In the genomic region with DNA sequence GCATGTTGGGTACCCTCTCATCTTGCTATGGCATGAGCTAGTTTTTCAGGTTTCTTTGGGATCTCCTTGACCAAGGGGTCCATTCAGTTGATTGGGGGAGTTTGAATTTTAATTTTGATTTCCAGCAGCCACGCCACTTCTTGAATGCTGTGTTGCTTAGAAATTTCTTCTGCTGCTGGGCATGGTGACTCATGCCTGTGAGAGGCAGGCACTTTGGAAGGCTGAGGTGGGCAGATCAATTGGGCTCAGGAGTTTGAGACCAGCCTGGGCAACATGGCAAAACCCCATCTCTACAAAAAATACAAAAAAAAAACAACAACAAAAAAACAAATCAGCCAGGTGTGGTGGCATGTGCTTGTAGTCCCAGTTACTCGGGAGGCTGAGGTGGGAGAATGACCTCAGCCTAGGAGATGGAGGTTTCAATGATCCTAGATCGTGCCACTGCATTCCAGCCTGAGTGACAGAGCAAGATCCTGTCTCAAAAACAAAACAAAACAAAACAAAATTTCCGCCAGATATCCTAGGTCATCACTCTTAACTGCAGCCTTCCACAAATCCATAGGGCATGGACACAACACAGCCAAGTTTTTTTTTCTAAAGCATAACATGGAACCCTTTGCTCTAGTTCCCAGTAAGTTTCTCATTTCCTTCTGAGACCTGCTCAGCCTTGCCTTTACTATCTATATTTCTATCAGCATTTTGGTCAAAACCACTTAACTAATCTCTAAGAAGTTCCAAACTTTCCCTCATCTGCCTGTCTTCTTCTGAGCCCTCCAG, we compare ENCODE assay signal across 30 cellular contexts. TPM values are rescaled to one million over a fixed set of nuclear protein-coding genes. Genes with fewer than 3 reads are reported as not detected.
A peak's percentile ranks its signal among the peaks of the same experiment; 100 is the strongest.
DNase-seq lines count a peak whose midpoint lies in the region; ATAC-seq and TF ChIP-seq lines count a peak whose summit lies in the region.
"Had no signal": no experiment of that assay in that cellular context is flagged by ENCODE, and none has a peak within 500 bp of the region (broad histone marks: within the 10 kb centered on the region; RNA-seq: fewer than 3 reads in every experiment).

No MANE protein-coding gene starts in this region.

- no peak for TF ChIP-seq POLR2A in prostate gland (IDR thresholded peaks at IDR 0.05)

- H3K4me1 ChIP-seq in Panc1 (ENCODE audit: control insufficient read depth, insufficient read depth, low read length) (no peaks in the 10 kb centered on the region; the same call in 1 of the 2 replicates), prostate gland (replicated peaks) (peaks cover under 1% of the 10 kb centered on the region)
- H3K4me1 ChIP-seq: adrenal gland, gastrocnemius medialis, Peyer's patch, testis, vagina had no signal

- peak overlapping the region; percentile 18 for H3K27ac Mint-ChIP-seq in T-helper 1 cell treated with Interleukin-12 subunit alpha and Interleukin-12 subunit beta and Interleukin-4 antibody, amounts not matched to agents 30 μg/mL and 1 μg/mL, for 36 hours
- H3K27ac Mint-ChIP-seq: activated CD4-positive, alpha-beta T cell treated with anti-CD3 and anti-CD28 coated beads for 36 hours; activated T-cell treated with anti-CD3 and anti-CD28 coated beads, Interleukin-2, amount 50 U/mL, for 24 hours; T-cell had no signal

- H3K27me3 Mint-ChIP-seq in T-helper 1 cell treated with Interleukin-12 subunit alpha and Interleukin-12 subunit beta and Interleukin-4 antibody, amounts not matched to agents 30 μg/mL and 1 μg/mL, for 36 hours (ENCODE audit: low read depth) = no peaks in the 10 kb centered on the region
- H3K27me3 Mint-ChIP-seq: activated T-cell treated with anti-CD3 and anti-CD28 coated beads, Interleukin-2, amount 50 U/mL, for 24 hours; CD4-positive, CD25-positive, alpha-beta regulatory T cell; T-cell had no signal

- intact Hi-C loops in Panc1 (cut with micrococcal nuclease; ENCODE audit: unreplicated experiment) (no loop called here), prostate gland (cut with DNase I) (no loop called here)

- no peak for DNase-seq in T-helper 1 cell
- no peak for DNase-seq in Panc1 (ENCODE audit: low read depth, low spot score)
- DNase-seq in dermis microvascular lymphatic vessel endothelial cell (ENCODE audit: low read depth in 2 of 2) = peak; percentile 7 to 31
- DNase-seq in prostate gland (ENCODE audit: low spot score) = no peak
- no peak for DNase-seq in NCI-H1930 (lab: John Stamatoyannopoulos, UW)
- DNase-seq: 8988T; activated CD4-positive, alpha-beta T cell treated with anti-CD3 and anti-CD28 coated beads for 36 hours; activated naive CD4-positive, alpha-beta T cell; activated T-cell treated with anti-CD3 and anti-CD28 coated beads, Interleukin-2, amount 50 U/mL, for 24 hours; adrenal gland; brain microvascular endothelial cell; CD4-positive, CD25-positive, alpha-beta regulatory T cell; effector memory CD4-positive, alpha-beta T cell; esophagus squamous epithelium; gastrocnemius medialis; mesenchymal stem cell; NCI-H2029; NCI-H526; Peyer's patch; sigmoid colon; stimulated activated CD4-positive, alpha-beta T cell treated with anti-CD3 and anti-CD28 coated beads, Interleukin-15, amount 100 ng/mL, for 24 hours; stimulated activated naive CD4-positive, alpha-beta T cell treated with Interleukin-2 at 50 U/mL for 16 hours; T-cell; testis had no signal

- H3K9me3 Mint-ChIP-seq in T-helper 1 cell treated with Interleukin-12 subunit alpha and Interleukin-12 subunit beta and Interleukin-4 antibody, amounts not matched to agents 30 μg/mL and 1 μg/mL, for 36 hours = peaks cover 12% of the 10 kb centered on the region

- TF ChIP-seq CTCF in Panc1 (IDR thresholded peaks at IDR 0.05) = no peak
- no peak for TF ChIP-seq CTCF in prostate gland (IDR thresholded peaks at IDR 0.05)

- CTCF ChIA-PET in Panc1 (lab: Charles Lee) = no interaction called here

- H3K27ac ChIP-seq in Panc1 (ENCODE audit: low read length) (peak overlapping the region; percentile 68; the same call in 1 of the 2 replicates), prostate gland (peak overlapping the region; percentile 59 to 70)
- H3K27ac ChIP-seq: adrenal gland, brain microvascular endothelial cell, gastrocnemius medialis, Peyer's patch, sigmoid colon, SJSA1, testis, vagina had no signal

- in situ Hi-C loops in Panc1 (cut with HindIII; ENCODE audit: low pct_unique_long_range_greater_than_20kb, low sequenced_read_pairs) = no loop called here

- H3K36me3 Mint-ChIP-seq in T-helper 1 cell treated with Interleukin-12 subunit alpha and Interleukin-12 subunit beta and Interleukin-4 antibody, amounts not matched to agents 30 μg/mL and 1 μg/mL, for 36 hours (ENCODE audit: low read depth) = peaks cover 17% of the 10 kb centered on the region
- H3K36me3 Mint-ChIP-seq: CD4-positive, CD25-positive, alpha-beta regulatory T cell had no signal

- no TSS peak for BruUV-seq in Panc1 (replicated peaks; lab: Mats Ljungman, UMichigan)

- peaks cover 30% of the 10 kb centered on the region for H3K4me1 Mint-ChIP-seq in T-helper 1 cell treated with Interleukin-12 subunit alpha and Interleukin-12 subunit beta and Interleukin-4 antibody, amounts not matched to agents 30 μg/mL and 1 μg/mL, for 36 hours (ENCODE audit: low read depth)
- H3K4me1 Mint-ChIP-seq: T-cell had no signal

- POLR2A ChIA-PET in Panc1 (lab: Charles Lee) = interaction anchor here (0.5 kb wide), 1 partner anchor 14 kb away, joined by 3 read pairs; no protein-coding TSS in a partner anchor

- no peak overlapping the region for H3K4me3 Mint-ChIP-seq in T-helper 1 cell treated with Interleukin-12 subunit alpha and Interleukin-12 subunit beta and Interleukin-4 antibody, amounts not matched to agents 30 μg/mL and 1 μg/mL, for 36 hours
- H3K4me3 Mint-ChIP-seq: activated CD4-positive, alpha-beta T cell treated with anti-CD3 and anti-CD28 coated beads for 36 hours; activated T-cell treated with anti-CD3 and anti-CD28 coated beads, Interleukin-2, amount 50 U/mL, for 24 hours; CD4-positive, CD25-positive, alpha-beta regulatory T cell; T-cell had no signal

- ATAC-seq in Panc1 = no peak
- ATAC-seq in GM19467 (IDR thresholded peaks at IDR 0.05; ENCODE audit: unreplicated experiment) = no peak
- no peak for ATAC-seq in HG03432 (IDR thresholded peaks at IDR 0.05; ENCODE audit: unreplicated experiment)
- ATAC-seq: activated CD4-positive, alpha-beta T cell treated with anti-CD3 and anti-CD28 coated beads for 36 hours; gastrocnemius medialis; T-cell had no signal

- H3K36me3 ChIP-seq in Panc1 (ENCODE audit: control insufficient read depth, insufficient read depth, low read length) (no peaks in the 10 kb centered on the region), prostate gland (no peaks in the 10 kb centered on the region)
- H3K36me3 ChIP-seq: adrenal gland, brain microvascular endothelial cell, esophagus squamous epithelium, gastrocnemius medialis, Peyer's patch, sigmoid colon, SJSA1, vagina had no signal

- no peak overlapping the region for H3K4me3 ChIP-seq in Panc1 (ENCODE audit: low read depth in 2 of 2, low read length in 2 of 2)
- no peak overlapping the region for H3K4me3 ChIP-seq in prostate gland
- H3K4me3 ChIP-seq: adrenal gland, esophagus squamous epithelium, gastrocnemius medialis, Peyer's patch, sigmoid colon, SJSA1, testis, vagina had no signal

- 88% methylated on average over 4 of the region's 4 CpGs for WGBS in prostate gland

- H3K27me3 ChIP-seq in Panc1 (ENCODE audit: control insufficient read depth, insufficient read depth, low read length) = no peaks in the 10 kb centered on the region
- no peaks in the 10 kb centered on the region for H3K27me3 ChIP-seq in prostate gland (replicated peaks; ENCODE audit: insufficient read depth)
- H3K27me3 ChIP-seq: adrenal gland, brain microvascular endothelial cell, esophagus squamous epithelium, gastrocnemius medialis, Peyer's patch, sigmoid colon, SJSA1, testis, vagina had no signal

- H3K9me3 ChIP-seq in Panc1 (ENCODE audit: control insufficient read depth, insufficient read depth, low read depth, low read length) (no peaks in the 10 kb centered on the region), prostate gland (no peaks in the 10 kb centered on the region)
- H3K9me3 ChIP-seq: adrenal gland, esophagus squamous epithelium, gastrocnemius medialis, sigmoid colon, SJSA1, testis, vagina had no signal

RNA-seq across cellular contexts. Expression of a gene that starts 17.7 kb away (rescaled TPM):
- 0.36 TPM for total RNA-seq in Panc1 (2021; ENCODE audit: unreplicated experiment)
- polyA plus RNA-seq in Panc1 (2012; ENCODE audit: insufficient read length) = 0.59 TPM
- total RNA-seq in dermis microvascular lymphatic vessel endothelial cell = 0.25 and 0.26 TPM in 2 replicates
- total RNA-seq in prostate gland = 1 to 10 TPM; 3.0 to 5.3 TPM
- total RNA-seq: activated CD4-positive, alpha-beta T cell treated with anti-CD3 and anti-CD28 coated beads for 36 hours; activated CD8-positive, alpha-beta memory T cell treated with anti-CD3 and anti-CD28 coated beads for 36 hours; CD4-positive, CD25-positive, alpha-beta regulatory T cell; Peyer's patch; T-cell; vagina had no signal
- polyA plus RNA-seq: adrenal gland; CD4-positive, CD25-positive, alpha-beta regulatory T cell had no signal

Comparison
In these comparisons a context has a peak if more than half of its experiments do, and no peak if none do; other contexts are left out.
1. DNase-seq: peak in dermis microvascular lymphatic vessel endothelial cell (2 of 2); none in T-helper 1 cell (0 of 5), Panc1 (single experiment), prostate gland (single experiment) and NCI-H1930 (0 of 2).